30 cellular contexts compared by ENCODE assay signal in genomic region chr18:45201489-45201888, GRCh38.
"Had no signal": no experiment of that assay in that cellular context is flagged by ENCODE, and none has a peak within 500 bp of the region (broad histone marks: within the 10 kb centered on the region; RNA-seq: fewer than 3 reads in every experiment).

No MANE protein-coding gene starts in this region.

- H3K9ac ChIP-seq: neural progenitor cell had no signal

- ATAC-seq: activated CD8-positive, alpha-beta memory T cell treated with anti-CD3 and anti-CD28 coated beads, Interleukin-2, amount 10 ng/mL, durations not matched to agents 7 days and 5 days; activated naive CD8-positive, alpha-beta T cell treated with anti-CD3 and anti-CD28 coated beads, Interleukin-2, amount 50 U/mL, for 24 hours; left colon; right lobe of liver had no signal

- H3K27ac ChIP-seq: cardiac muscle cell, coronary artery, dorsolateral prefrontal cortex, neural progenitor cell, right lobe of liver, thoracic aorta had no signal

- H3K9me3 Mint-ChIP-seq: activated B cell treated with CpG ODN at 0.5 μM for 24 hours; activated CD8-positive, alpha-beta T cell treated with anti-CD3 and anti-CD28 coated beads for 36 hours; activated naive CD4-positive, alpha-beta T cell treated with anti-CD3 and anti-CD28 coated beads, Interleukin-2, amount 50 U/mL, for 24 hours; activated naive CD8-positive, alpha-beta T cell treated with anti-CD3 and anti-CD28 coated beads, Interleukin-2, amount 50 U/mL, for 24 hours; T-helper 2 cell treated with Interferon-gamma antibody and Interleukin-4, amounts not matched to agents 5 μg/mL and 100 μg/mL, for 36 hours had no signal

- FAIRE-seq: keratinocyte, urothelium cell line had no signal

- H3K4me1 ChIP-seq: neural progenitor cell, right lobe of liver had no signal

- H3K27me3 Mint-ChIP-seq: activated B cell treated with CpG ODN at 0.5 μM for 24 hours had no signal

- H3K36me3 ChIP-seq: cardiac muscle cell, neural progenitor cell, right lobe of liver, thoracic aorta had no signal

- H3K36me3 Mint-ChIP-seq: activated naive CD4-positive, alpha-beta T cell treated with anti-CD3 and anti-CD28 coated beads, Interleukin-2, amount 50 U/mL, for 24 hours; neural progenitor cell had no signal

- H2AFZ ChIP-seq: neural progenitor cell had no signal

- H3K9me3 ChIP-seq: right lobe of liver, thoracic aorta had no signal

- H3K27me3 ChIP-seq: neural progenitor cell, right lobe of liver had no signal

- H3K4me1 Mint-ChIP-seq: activated naive CD4-positive, alpha-beta T cell treated with anti-CD3 and anti-CD28 coated beads, Interleukin-2, amount 50 U/mL, for 24 hours; activated naive CD8-positive, alpha-beta T cell treated with anti-CD3 and anti-CD28 coated beads, Interleukin-2, amount 50 U/mL, for 24 hours had no signal

- H3K27ac Mint-ChIP-seq: activated B cell treated with CpG ODN at 0.5 μM for 24 hours; activated CD8-positive, alpha-beta memory T cell treated with anti-CD3 and anti-CD28 coated beads, Interleukin-2, amount 10 ng/mL, durations not matched to agents 7 days and 5 days; activated CD8-positive, alpha-beta T cell treated with anti-CD3 and anti-CD28 coated beads for 36 hours; activated naive CD4-positive, alpha-beta T cell treated with anti-CD3 and anti-CD28 coated beads, Interleukin-2, amount 50 U/mL, for 24 hours; activated naive CD8-positive, alpha-beta T cell treated with anti-CD3 and anti-CD28 coated beads, Interleukin-2, amount 50 U/mL, for 24 hours; activated T-helper 2 cell treated with anti-CD3 and anti-CD28 coated beads, Interferon-gamma antibody, Interleukin-2, Interleukin-4, amounts not matched to agents 10 μg/mL and 5 μg/mL and 100 μg/mL, durations not matched to agents 14 hours and 24 hours and 36 hours; neural progenitor cell; T-helper 2 cell treated with Interferon-gamma antibody and Interleukin-4, amounts not matched to agents 5 μg/mL and 100 μg/mL, for 36 hours had no signal

- H3K4me2 ChIP-seq: neural progenitor cell had no signal

- H3K4me3 ChIP-seq: cardiac muscle cell, coronary artery, dorsolateral prefrontal cortex, neural progenitor cell, right lobe of liver, thoracic aorta had no signal

- DNase-seq: activated B cell treated with CpG ODN at 0.5 μM for 24 hours; activated CD4-positive, alpha-beta T cell treated with anti-CD3 and anti-CD28 coated beads, Interleukin-2, amount 50 U/mL, for 1 hour; activated CD8-positive, alpha-beta memory T cell treated with anti-CD3 and anti-CD28 coated beads, Interleukin-2, amount 10 ng/mL, durations not matched to agents 7 days and 5 days; activated CD8-positive, alpha-beta T cell treated with anti-CD3 and anti-CD28 coated beads for 36 hours; activated naive CD8-positive, alpha-beta T cell treated with anti-CD3 and anti-CD28 coated beads, Interleukin-2, amount 50 U/mL, for 24 hours; activated T-cell treated with anti-CD3 and anti-CD28 coated beads, Interleukin-2, amount 50 U/mL, for 48 hours; cerebellar nuclear complex; dorsolateral prefrontal cortex; effector memory CD4-positive, alpha-beta T cell; erythroblast; head of caudate nucleus; hippocampal formation; left colon; mammary epithelial cell; occipital lobe; posterior cingulate gyrus; right lobe of liver; stimulated activated CD4-positive, alpha-beta T cell treated with anti-CD3 and anti-CD28 coated beads, Interleukin-2, amount 100 ng/mL, for 48 hours; stimulated activated naive CD4-positive, alpha-beta T cell treated with Interleukin-2 at 50 U/mL for 16 hours; T-helper 1 cell; trophoblast cell had no signal

- H3K4me3 Mint-ChIP-seq: activated B cell treated with CpG ODN at 0.5 μM for 24 hours; activated CD8-positive, alpha-beta memory T cell treated with anti-CD3 and anti-CD28 coated beads, Interleukin-2, amount 10 ng/mL, durations not matched to agents 7 days and 5 days; activated CD8-positive, alpha-beta T cell treated with anti-CD3 and anti-CD28 coated beads for 36 hours; activated naive CD4-positive, alpha-beta T cell treated with anti-CD3 and anti-CD28 coated beads, Interleukin-2, amount 50 U/mL, for 24 hours; activated naive CD8-positive, alpha-beta T cell treated with anti-CD3 and anti-CD28 coated beads, Interleukin-2, amount 50 U/mL, for 24 hours; neural progenitor cell; T-helper 2 cell treated with Interferon-gamma antibody and Interleukin-4, amounts not matched to agents 5 μg/mL and 100 μg/mL, for 36 hours had no signal
